In genomic region chr1:71047635-71048607, GRCh38 we compare ENCODE assay signal across 1 cellular context.
TF ChIP-seq lines count a peak whose summit lies in the region.

Gene PTGER3, minus strand, starts transcription at chr1:71047816. Its CDS starts 239 bp downstream, at chr1:71047577.

TF ChIP-seq in WTC11, 78 proteins besides CTCF, POLR2A, EP300 and RAD21 (continued from another document):
- TF ChIP-seq ZMAT4 (CRISPR knock-in tag; IDR thresholded peaks at IDR 0.05) (no peak), KAT7 (CRISPR knock-in tag; IDR thresholded peaks at IDR 0.05; ENCODE audit: borderline replicate concordance) (no peak), ETV6 (CRISPR knock-in tag; IDR thresholded peaks at IDR 0.05) (0 out of 2 replicates have a peak, but pooled peaks have one; percentile 9), MYBL2 (CRISPR knock-in tag; IDR thresholded peaks at IDR 0.05) (peak; percentile 7; the same call in 1 of the 2 replicates), ESRRA (CRISPR knock-in tag; IDR thresholded peaks at IDR 0.05; ENCODE audit: borderline replicate concordance) (no peak), ATF3 (CRISPR knock-in tag; conservative IDR thresholded peaks at IDR 0.05) (no peak)
